ENCODE assay signal across 17 cellular contexts in the genomic region with DNA sequence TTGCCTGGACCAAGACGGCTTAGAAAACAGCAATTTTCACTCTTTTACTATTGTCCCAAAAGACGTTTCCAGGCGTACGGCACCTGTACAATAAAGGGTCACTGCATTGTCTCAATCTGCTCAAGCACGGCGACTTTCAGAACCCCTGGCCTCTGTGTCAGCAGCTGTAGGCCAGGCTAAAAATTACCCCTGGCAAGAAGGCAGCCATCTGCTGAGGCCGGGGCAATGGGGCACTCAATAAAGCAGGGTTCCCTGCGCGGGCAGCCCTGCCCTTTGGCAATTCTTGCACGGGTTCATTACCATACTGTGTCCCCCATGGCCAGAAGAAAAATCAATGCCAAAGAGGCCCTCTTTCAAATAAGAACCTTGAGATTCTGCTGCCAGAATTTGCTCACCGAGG. TPM values are rescaled to one million over a fixed set of nuclear protein-coding genes. Genes with fewer than 3 reads are reported as not detected.
DNase-seq lines count a peak whose midpoint lies in the region; ATAC-seq and TF ChIP-seq lines count a peak whose summit lies in the region.
"Had no signal": no experiment of that assay in that cellular context is flagged by ENCODE, and none has a peak within 500 bp of the region (broad histone marks: within the 10 kb centered on the region; RNA-seq: fewer than 3 reads in every experiment).

No MANE protein-coding gene starts in this region.

- POLR2A ChIA-PET in activated CD4-positive, alpha-beta memory T cell treated with anti-CD3 and anti-CD28 coated beads, Interleukin-2, amount 10 ng/mL, durations not matched to agents 7 days and 5 days (lab: Charles Lee) = no interaction called here

- DNase-seq in Right ventricle myocardium inferior (ENCODE audit: missing footprints) (peak; percentile 64), right atrium auricular region (ENCODE audit: low spot score) (no peak), memory B cell (ENCODE audit: low spot score in 2 of 2) (no peak), thyroid gland (no peak), C1 segment of cervical spinal cord (lab: John Stamatoyannopoulos, UW) (no peak), uterus (no peak)
- no peak for DNase-seq in activated CD4-positive, alpha-beta memory T cell treated with anti-CD3 and anti-CD28 coated beads, Interleukin-2, amount 10 ng/mL, durations not matched to agents 7 days and 5 days
- DNase-seq: activated effector memory CD4-positive, alpha-beta T cell treated with Interleukin-2 at 50 U/mL for 16 hours; effector CD4-positive, alpha-beta T cell; mammary epithelial cell; NCI-H2081 treated with DMSO at 0.1 percent for 48 hours; stimulated activated CD4-positive, alpha-beta T cell treated with anti-CD3 and anti-CD28 coated beads, Interleukin-12 subunit alpha, Interleukin-12 subunit beta, amount 100 ng/mL, for 4 hours had no signal

- H3K4me3 Mint-ChIP-seq in activated CD4-positive, alpha-beta memory T cell treated with anti-CD3 and anti-CD28 coated beads, Interleukin-2, amount 10 ng/mL, durations not matched to agents 7 days and 5 days = no peak overlapping the region
- H3K4me3 Mint-ChIP-seq in memory B cell = no peak overlapping the region
- H3K4me3 Mint-ChIP-seq: nephron had no signal

- no peak for TF ChIP-seq POLR2A in thyroid gland (IDR thresholded peaks at IDR 0.05)
- TF ChIP-seq POLR2A in uterus (IDR thresholded peaks at IDR 0.05) = no peak

- H3K4me3 ChIP-seq in right atrium auricular region (no peak overlapping the region), thyroid gland (replicated peaks in 1 of 3) (no peak overlapping the region), uterus (no peak overlapping the region)
- H3K4me3 ChIP-seq: HAP-1, tibial nerve had no signal

- no peaks in the 10 kb centered on the region for H3K36me3 ChIP-seq in right atrium auricular region
- no peaks in the 10 kb centered on the region for H3K36me3 ChIP-seq in thyroid gland
- H3K36me3 ChIP-seq in uterus = no peaks in the 10 kb centered on the region
- H3K36me3 ChIP-seq: HAP-1, tibial nerve had no signal

- no peaks in the 10 kb centered on the region for H3K27me3 Mint-ChIP-seq in activated CD4-positive, alpha-beta memory T cell treated with anti-CD3 and anti-CD28 coated beads, Interleukin-2, amount 10 ng/mL, durations not matched to agents 7 days and 5 days
- H3K27me3 Mint-ChIP-seq in memory B cell = no peaks in the 10 kb centered on the region

- 77 to 81% methylated on average over 11 of the region's 11 CpGs for WGBS in thyroid gland, 2 donors

- peak overlapping the region; percentile 26 for H3K27ac Mint-ChIP-seq in activated CD4-positive, alpha-beta memory T cell treated with anti-CD3 and anti-CD28 coated beads, Interleukin-2, amount 10 ng/mL, durations not matched to agents 7 days and 5 days
- peak overlapping the region; percentile 48 for H3K27ac Mint-ChIP-seq in memory B cell

- intact Hi-C loops in Right ventricle myocardium inferior (cut with DNase I) (no loop called here), thyroid gland (cut with DNase I) (no loop called here), uterus (cut with DNase I; ENCODE audit: low total_unique reads) (no loop called here)

- H3K4me1 Mint-ChIP-seq in activated CD4-positive, alpha-beta memory T cell treated with anti-CD3 and anti-CD28 coated beads, Interleukin-2, amount 10 ng/mL, durations not matched to agents 7 days and 5 days = peaks cover 95% of the 10 kb centered on the region
- peaks cover 77% of the 10 kb centered on the region for H3K4me1 Mint-ChIP-seq in memory B cell

- TF ChIP-seq CTCF in right atrium auricular region (IDR thresholded peaks at IDR 0.05) (no peak), thyroid gland (IDR thresholded peaks at IDR 0.05) (no peak), uterus (IDR thresholded peaks at IDR 0.05) (no peak)

- H3K4me1 ChIP-seq in right atrium auricular region (peaks cover 0 to 75% of the 10 kb centered on the region in 2 donors), thyroid gland (peaks cover 71 to 80% of the 10 kb centered on the region in 2 donors), uterus (peaks cover 9 to 18% of the 10 kb centered on the region in 2 donors)
- H3K4me1 ChIP-seq: HAP-1 had no signal

- H3K9me3 Mint-ChIP-seq in activated CD4-positive, alpha-beta memory T cell treated with anti-CD3 and anti-CD28 coated beads, Interleukin-2, amount 10 ng/mL, durations not matched to agents 7 days and 5 days = no peaks in the 10 kb centered on the region
- H3K9me3 Mint-ChIP-seq in memory B cell = no peaks in the 10 kb centered on the region
- H3K9me3 Mint-ChIP-seq: nephron had no signal

- no peaks in the 10 kb centered on the region for H3K27me3 ChIP-seq in right atrium auricular region
- H3K27me3 ChIP-seq in thyroid gland = no peaks in the 10 kb centered on the region
- H3K27me3 ChIP-seq in uterus = no peaks in the 10 kb centered on the region
- H3K27me3 ChIP-seq: tibial nerve had no signal

- CTCF ChIA-PET in activated CD4-positive, alpha-beta memory T cell treated with anti-CD3 and anti-CD28 coated beads, Interleukin-2, amount 10 ng/mL, durations not matched to agents 7 days and 5 days (lab: Charles Lee) = no interaction called here

- ATAC-seq in Right ventricle myocardium inferior (no peak), memory B cell (ENCODE audit: low read depth) (peak; percentile 15), GM18511 (IDR thresholded peaks at IDR 0.05; ENCODE audit: unreplicated experiment) (no peak)

- peaks cover 18% of the 10 kb centered on the region for H3K36me3 Mint-ChIP-seq in activated CD4-positive, alpha-beta memory T cell treated with anti-CD3 and anti-CD28 coated beads, Interleukin-2, amount 10 ng/mL, durations not matched to agents 7 days and 5 days (ENCODE audit: low read depth)
- peaks cover 2% of the 10 kb centered on the region for H3K36me3 Mint-ChIP-seq in memory B cell

- H3K9me3 ChIP-seq in right atrium auricular region = no peaks in the 10 kb centered on the region
- H3K9me3 ChIP-seq in thyroid gland = no peaks in the 10 kb centered on the region
- H3K9me3 ChIP-seq in uterus = no peaks in the 10 kb centered on the region
- H3K9me3 ChIP-seq: HAP-1, tibial nerve had no signal

- H3K27ac ChIP-seq in right atrium auricular region = no peak overlapping the region
- H3K27ac ChIP-seq in thyroid gland = peak overlapping the region; percentile 75 to 92 (median 91)
- no peak overlapping the region for H3K27ac ChIP-seq in uterus
- H3K27ac ChIP-seq: HL-60, tibial nerve had no signal

RNA-seq across cellular contexts. Expression of a gene that starts 52.1 kb away (rescaled TPM):
- total RNA-seq in Right ventricle myocardium inferior = 69.6 TPM
- 10 to 100 TPM; 55.8 to 63.2 TPM for total RNA-seq in right atrium auricular region
- total RNA-seq in activated CD4-positive, alpha-beta memory T cell treated with anti-CD3 and anti-CD28 coated beads, Interleukin-2, amount 10 ng/mL, durations not matched to agents 7 days and 5 days = 100 to 1,000 TPM; 189 to 204 TPM
- total RNA-seq in thyroid gland = 100 to 1,000 TPM in 1 of 4 donors, 10 to 100 TPM in 3; 74.5 to 102 (median 90.7) TPM
- 10 to 100 TPM; 29.7 to 73.5 (median 62.6) TPM for total RNA-seq in uterus

Comparison
In these comparisons a context has a peak if more than half of its experiments do, and no peak if none do; other contexts are left out.
1. H3K27ac ChIP-seq: peak in thyroid gland (3 of 3); none in right atrium auricular region (0 of 2) and uterus (0 of 2).